ENCODE assay signal across 2 cellular contexts in genomic region chr10:22792161-22792560, GRCh38.
TF ChIP-seq lines count a peak whose summit lies in the region.

No MANE protein-coding gene starts in this region.

TF ChIP-seq in A549, 52 proteins besides CTCF, POLR2A, EP300 and RAD21 (continued from another document):
- TF ChIP-seq CHD4 (IDR thresholded peaks at IDR 0.05; ENCODE audit: borderline replicate concordance) (no peak), CHD2 (IDR thresholded peaks at IDR 0.05; ENCODE audit: low read length, partially characterized antibody) (no peak), RFX5 (IDR thresholded peaks at IDR 0.05) (no peak), PHF8 (IDR thresholded peaks at IDR 0.05; ENCODE audit: borderline replicate concordance, low read depth) (no peak), REST (IDR thresholded peaks at IDR 0.05) (no peak), GATA3 (IDR thresholded peaks at IDR 0.05; ENCODE audit: borderline replicate concordance) (no peak), HMGXB4 (CRISPR knock-in tag; IDR thresholded peaks at IDR 0.05; ENCODE audit: borderline replicate concordance) (no peak), ATOH8 (CRISPR knock-in tag; IDR thresholded peaks at IDR 0.05; ENCODE audit: low read depth) (no peak), ZSCAN20 (CRISPR knock-in tag; IDR thresholded peaks at IDR 0.05) (no peak), ELK1 (IDR thresholded peaks at IDR 0.05; ENCODE audit: low read depth, low read length) (no peak), ZFP36 (IDR thresholded peaks at IDR 0.05; ENCODE audit: borderline replicate concordance, partially characterized antibody) (no peak)
TF ChIP-seq in A549: peak in this region for 0.

TF ChIP-seq in H1, 55 proteins besides CTCF, POLR2A, EP300 and RAD21 (continued from another document):
- no peak for TF ChIP-seq YY1 (IDR thresholded peaks at IDR 0.05; ENCODE audit: low read depth, low read length)
